Comparison of ENCODE assay signal across 10 cellular contexts in genomic region chr2:240922982-240923537, GRCh38. TPM values are rescaled to one million over a fixed set of nuclear protein-coding genes. Genes with fewer than 3 reads are reported as not detected.
DNase-seq lines count a peak whose midpoint lies in the region; ATAC-seq lines count a peak whose summit lies in the region.
"Had no signal": no experiment of that assay in that cellular context is flagged by ENCODE, and none has a peak within 500 bp of the region (broad histone marks: within the 10 kb centered on the region; RNA-seq: fewer than 3 reads in every experiment).

No MANE protein-coding gene starts in this region.

- DNase-seq in activated CD8-positive, alpha-beta memory T cell treated with anti-CD3 and anti-CD28 coated beads for 24 hours: peak; percentile 43
- no peak for DNase-seq in activated CD8-positive, alpha-beta memory T cell treated with anti-CD3 and anti-CD28 coated beads, Interleukin-2, amount 50 U/mL, for 4 hours
- DNase-seq in NCI-H345 treated with DMSO at 0.1 percent for 48 hours (lab: John Stamatoyannopoulos, UW; ENCODE audit: unreplicated experiment) (peak; percentile 77), cardiac septum (ENCODE audit: low spot score) (peak; percentile 50), sciatic nerve (ENCODE audit: low spot score) (peak; percentile 64), NCI-H2029 treated with DMSO at 0.1 percent for 48 hours (lab: John Stamatoyannopoulos, UW) (no peak), DMS153 (lab: John Stamatoyannopoulos, UW) (no peak)
- DNase-seq: SHP77 treated with DMSO at 0.1 percent for 48 hours had no signal

- no peak for ATAC-seq in sciatic nerve
- no peak for ATAC-seq in HG03457 (IDR thresholded peaks at IDR 0.05; ENCODE audit: unreplicated experiment)
- ATAC-seq: stimulated activated effector memory CD8-positive, alpha-beta T cell treated with anti-CD3 and anti-CD28 coated beads, Interleukin-12 subunit alpha, Interleukin-12 subunit beta, amount 100 ng/mL, for 72 hours had no signal

- intact Hi-C loops in cardiac septum (cut with DNase I) (no loop called here), sciatic nerve (cut with DNase I) (no loop called here)

RNA-seq across cellular contexts. Expression of gene CROCC2, which starts 16.9 kb away (rescaled TPM):
- total RNA-seq in cardiac septum: not detected
- 0.18 TPM for total RNA-seq in sciatic nerve

RNA-seq across cellular contexts. Expression of gene MAB21L4, which starts 27.1 kb away (rescaled TPM):
- total RNA-seq in cardiac septum: not detected
- not detected for total RNA-seq in sciatic nerve

RNA-seq across cellular contexts. Expression of gene AGXT, which starts 54.4 kb away (rescaled TPM):
- total RNA-seq in cardiac septum: not detected
- not detected for total RNA-seq in sciatic nerve

Comparison
In these comparisons a context has a peak if more than half of its experiments do, and no peak if none do; other contexts are left out.
1. DNase-seq: peak in activated CD8-positive, alpha-beta memory T cell treated with anti-CD3 and anti-CD28 coated beads for 24 hours (single experiment), NCI-H345 treated with DMSO at 0.1 percent for 48 hours (single experiment), cardiac septum (single experiment) and sciatic nerve (single experiment); none in activated CD8-positive, alpha-beta memory T cell treated with anti-CD3 and anti-CD28 coated beads, Interleukin-2, amount 50 U/mL, for 4 hours (single experiment), NCI-H2029 treated with DMSO at 0.1 percent for 48 hours (single experiment) and DMS153 (single experiment).